Comparison of ENCODE assay signal across 12 cellular contexts in genomic region chr2:158071018-158071417, GRCh38. TPM values are rescaled to one million over a fixed set of nuclear protein-coding genes. Genes with fewer than 3 reads are reported as not detected.
"Had no signal": no experiment of that assay in that cellular context is flagged by ENCODE, and none has a peak within 500 bp of the region (broad histone marks: within the 10 kb centered on the region; RNA-seq: fewer than 3 reads in every experiment).

No MANE protein-coding gene starts in this region.

- ATAC-seq: GM23338, HCT116 had no signal

- H3K27ac ChIP-seq: GM23248 had no signal

- H3K9me3 ChIP-seq: HAP-1 had no signal

- H3K4me3 ChIP-seq: GM23248, GM23338, HAP-1 had no signal

- H2AFZ ChIP-seq: GM23248, GM23338 had no signal

- H3K4me1 ChIP-seq: HAP-1 had no signal

- H3K36me3 ChIP-seq: HAP-1 had no signal

- H3K9ac ChIP-seq: GM23248 had no signal

- DNase-seq: GM23248, GOT3, H7, H9, HCEC 1CT, HFFc6 had no signal

- H3K4me2 ChIP-seq: GM23338 had no signal

- FAIRE-seq: H1, H54 had no signal

RNA-seq across cellular contexts. Expression of gene UPP2, which starts 30.7 kb away (rescaled TPM):
- total RNA-seq: GM23248, GM23338, H1, H4, H7, H9, HFFc6 had no signal
- polyA plus RNA-seq: GM23248, GM23338, H1 had no signal
